12 cellular contexts compared by ENCODE assay signal in the genomic region with DNA sequence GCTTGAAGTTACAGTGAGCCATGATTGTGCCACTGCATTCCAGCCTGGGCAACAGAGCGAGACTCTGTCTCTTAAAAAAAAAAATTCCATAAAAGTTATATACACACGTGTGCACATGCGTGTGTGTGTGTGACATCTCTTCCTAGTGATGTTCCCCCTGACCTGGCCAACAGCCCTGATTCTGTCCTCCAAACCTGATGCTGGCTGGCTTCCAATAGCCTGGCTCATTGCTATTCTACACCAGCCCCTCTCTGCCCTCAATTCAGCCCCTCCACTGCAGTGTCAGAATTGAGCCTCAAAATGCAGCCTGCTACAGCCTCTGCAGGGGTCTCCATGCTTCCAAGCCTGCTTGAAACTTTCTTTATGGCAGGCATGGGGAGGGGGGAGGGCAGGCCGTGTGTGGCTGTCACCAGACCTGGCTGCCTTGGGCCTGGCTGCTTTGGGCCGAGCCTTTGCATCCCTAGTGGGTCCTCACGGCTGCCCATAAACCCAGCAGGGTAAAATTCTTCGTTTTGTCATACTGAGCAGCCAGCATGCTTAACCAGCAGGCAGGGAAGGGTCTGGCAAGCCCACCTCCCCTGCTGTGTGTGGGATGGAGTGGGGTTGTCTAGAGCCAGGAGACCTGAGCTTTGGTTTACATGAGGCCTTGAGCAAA. TPM values are rescaled to one million over a fixed set of nuclear protein-coding genes. Genes with fewer than 3 reads are reported as not detected.
A peak's percentile ranks its signal among the peaks of the same experiment; 100 is the strongest.
DNase-seq lines count a peak whose midpoint lies in the region; ATAC-seq and TF ChIP-seq lines count a peak whose summit lies in the region.
"Had no signal": no experiment of that assay in that cellular context is flagged by ENCODE, and none has a peak within 500 bp of the region (broad histone marks: within the 10 kb centered on the region; RNA-seq: fewer than 3 reads in every experiment).

No MANE protein-coding gene starts in this region.

- peaks cover 6 to 57% (median 34%) of the 10 kb centered on the region in 9 donors for H3K4me1 ChIP-seq in heart right ventricle
- peaks cover 0 to 45% of the 10 kb centered on the region in 2 donors for H3K4me1 ChIP-seq in right atrium auricular region
- H3K4me1 ChIP-seq in thyroid gland = peaks cover 12 to 27% of the 10 kb centered on the region in 2 donors
- H3K4me1 ChIP-seq in PC-9 (replicated peaks; ENCODE audit: insufficient read depth) = no peaks in the 10 kb centered on the region
- H3K4me1 ChIP-seq: right lobe of liver, suprapubic skin had no signal

- no peak overlapping the region for H3K4me3 Mint-ChIP-seq in WTC11
- H3K4me3 Mint-ChIP-seq: dendritic cell treated with granulocyte-macrophage colony-stimulating factor and Interleukin-4, amounts not matched to agents 40 ng/mL and 50 ng/mL, for 4 days had no signal

- TF ChIP-seq CTCF in heart right ventricle (IDR thresholded peaks at IDR 0.05) (no peak), WTC11 (IDR thresholded peaks at IDR 0.05) (no peak), right atrium auricular region (IDR thresholded peaks at IDR 0.05) (no peak), thyroid gland (IDR thresholded peaks at IDR 0.05) (no peak), PC-9 (conservative IDR thresholded peaks at IDR 0.05) (no peak)

- H3K4me3 ChIP-seq in heart right ventricle = no peak overlapping the region
- no peak overlapping the region for H3K4me3 ChIP-seq in right atrium auricular region
- H3K4me3 ChIP-seq in thyroid gland (replicated peaks in 1 of 3) = no peak overlapping the region
- H3K4me3 ChIP-seq in PC-9 = no peak overlapping the region
- H3K4me3 ChIP-seq: mucosa of descending colon, right lobe of liver, suprapubic skin had no signal

- H3K9me2 ChIP-seq in PC-9 (ENCODE audit: insufficient read depth) = no peaks in the 10 kb centered on the region

- no peaks in the 10 kb centered on the region; the same call in 1 of the 2 replicates for H3K36me3 Mint-ChIP-seq in WTC11

- intact Hi-C loops in heart right ventricle (cut with DNase I) = loop anchor here in 4 of 10 donors (1.0 to 5.0 kb wide), 3 partner anchors 33 to 35 kb away; a partner anchor contains a TSS
- intact Hi-C loops in Right ventricle myocardium inferior (cut with DNase I) = loop anchor here (1.0 to 5.0 kb wide), 2 partner anchors 36 to 80 kb away; no protein-coding TSS in a partner anchor
- intact Hi-C loops in thyroid gland (cut with DNase I) = no loop called here
- intact Hi-C loops in PC-9 (cut with micrococcal nuclease; ENCODE audit: unreplicated experiment) = loop anchor here (1.0 kb wide), 2 partner anchors 25 to 36 kb away; no protein-coding TSS in a partner anchor

- peaks cover 26% of the 10 kb centered on the region for H3K4me1 Mint-ChIP-seq in WTC11

- H3K9me3 Mint-ChIP-seq in WTC11 = no peaks in the 10 kb centered on the region
- H3K9me3 Mint-ChIP-seq: dendritic cell treated with granulocyte-macrophage colony-stimulating factor and Interleukin-4, amounts not matched to agents 40 ng/mL and 50 ng/mL, for 4 days had no signal

- H3K27me3 Mint-ChIP-seq in WTC11 (ENCODE audit: low read depth) = peaks cover 3% of the 10 kb centered on the region; the same call in 1 of the 2 replicates

- CTCF ChIA-PET in WTC11 (lab: Charles Lee) = interaction anchor here (0.6 to 9.1 kb wide), 28 partner anchors 8 to 720 kb away, joined by 3 to 202 read pairs (median 4); a partner anchor contains a TSS
- CTCF ChIA-PET in PC-9 (lab: Charles Lee) = interaction anchor here (0.6 to 2.1 kb wide), 7 partner anchors 20 to 37 kb away, joined by 3 to 16 read pairs (median 5); a partner anchor contains a TSS

- no peak for ATAC-seq in heart right ventricle
- ATAC-seq in Right ventricle myocardium inferior = no peak
- peak; percentile 46 for ATAC-seq in WTC11
- no peak for ATAC-seq in HG02763 (IDR thresholded peaks at IDR 0.05; ENCODE audit: unreplicated experiment)

- H3K4me2 ChIP-seq in PC-9 = no peak overlapping the region

- BruUV-seq in PC-9 (replicated peaks; lab: Mats Ljungman, UMichigan) = no TSS peak

- no peaks in the 10 kb centered on the region for H3K27me3 ChIP-seq in heart right ventricle
- no peaks in the 10 kb centered on the region for H3K27me3 ChIP-seq in right atrium auricular region
- no peaks in the 10 kb centered on the region for H3K27me3 ChIP-seq in thyroid gland
- H3K27me3 ChIP-seq in PC-9 (ENCODE audit: insufficient read depth, low read depth) = no peaks in the 10 kb centered on the region
- H3K27me3 ChIP-seq: right lobe of liver, suprapubic skin had no signal

- no peak overlapping the region for H3K27ac Mint-ChIP-seq in WTC11

- no peaks in the 10 kb centered on the region for H3K79me2 ChIP-seq in PC-9 (ENCODE audit: low read depth)

- no peak overlapping the region for H2AFZ ChIP-seq in PC-9

- POLR2A ChIA-PET in WTC11 (lab: Charles Lee) = interaction anchor here (1.8 kb wide), 1 partner anchor 36 kb away, joined by 8 read pairs; no protein-coding TSS in a partner anchor
- POLR2A ChIA-PET in PC-9 (lab: Charles Lee; ENCODE audit: unreplicated experiment) = interaction anchor here (0.6 kb wide), 1 partner anchor 848 kb away, joined by 6 read pairs; a partner anchor contains a TSS

- H3K27ac ChIP-seq in heart right ventricle (peak overlapping the region in 7 of 10 donors; percentile 38 to 88 (median 64)), right atrium auricular region (peak overlapping the region; percentile 60 to 83), thyroid gland (peak overlapping the region in 2 of 3 donors; percentile 23 to 25), PC-9 (no peak overlapping the region)
- H3K27ac ChIP-seq: right lobe of liver, suprapubic skin had no signal

- no peak for TF ChIP-seq POLR2A in thyroid gland (IDR thresholded peaks at IDR 0.05)

- no peaks in the 10 kb centered on the region for H3K9me3 ChIP-seq in heart right ventricle
- H3K9me3 ChIP-seq in right atrium auricular region = no peaks in the 10 kb centered on the region
- no peaks in the 10 kb centered on the region for H3K9me3 ChIP-seq in thyroid gland
- no peaks in the 10 kb centered on the region for H3K9me3 ChIP-seq in PC-9 (ENCODE audit: insufficient read depth, low read depth)
- H3K9me3 ChIP-seq: mucosa of descending colon, right lobe of liver, suprapubic skin had no signal

- WGBS in heart right ventricle, 2 donors = 40 to 46% methylated on average over 7 of the region's 7 CpGs
- WGBS in thyroid gland, 2 donors = 47 to 76% methylated on average over 3 to 7 of the region's 7 CpGs

- peak in 1 of 2 donors; percentile 35 for DNase-seq in heart right ventricle
- no peak for DNase-seq in Right ventricle myocardium inferior (ENCODE audit: missing footprints)
- peak; percentile 32 for DNase-seq in WTC11 (ENCODE audit: low spot score)
- DNase-seq in right atrium auricular region (ENCODE audit: low spot score) = no peak
- peak; percentile 66 to 75 for DNase-seq in thyroid gland
- DNase-seq in PC-9 = no peak
- DNase-seq: right lobe of liver, T1000 had no signal

- H3F3A ChIP-seq in PC-9 (ENCODE audit: insufficient read depth, low read depth) = peaks cover 6% of the 10 kb centered on the region; the same call in 1 of the 2 replicates

- H3K36me3 ChIP-seq in heart right ventricle = peaks cover 0 to 24% (median 12%) of the 10 kb centered on the region in 9 donors
- H3K36me3 ChIP-seq in right atrium auricular region = peaks cover 15% of the 10 kb centered on the region
- peaks cover 14 to 16% of the 10 kb centered on the region in 2 donors for H3K36me3 ChIP-seq in thyroid gland
- H3K36me3 ChIP-seq in PC-9 (ENCODE audit: low read depth) = no peaks in the 10 kb centered on the region
- H3K36me3 ChIP-seq: right lobe of liver had no signal

- H4K20me1 ChIP-seq in PC-9 (ENCODE audit: insufficient read depth) = no peaks in the 10 kb centered on the region

TF ChIP-seq in WTC11, 78 proteins besides CTCF, POLR2A, EP300 and RAD21:
- TF ChIP-seq ZNF423 (CRISPR knock-in tag; IDR thresholded peaks at IDR 0.05) (peak; percentile 54), GTF2I (CRISPR knock-in tag; conservative IDR thresholded peaks at IDR 0.05) (no peak), ZNF121 (CRISPR knock-in tag; IDR thresholded peaks at IDR 0.05) (peak; percentile 68; the same call in 1 of the 2 replicates)

RNA-seq across cellular contexts. Expression of a gene that starts 22.7 kb away (rescaled TPM):
- 1 to 10 TPM; 4.3 to 6.6 (median 4.7) TPM for total RNA-seq in heart right ventricle
- polyA plus RNA-seq in heart right ventricle = 1 to 10 TPM; 1.2 to 5.0 TPM
- total RNA-seq in Right ventricle myocardium inferior = 3.9 TPM
- 5.2 to 5.6 TPM (median 5.5 TPM) in 3 replicates for total RNA-seq in WTC11 (2021)
- 1 to 10 TPM; 2.7 to 4.6 TPM for total RNA-seq in right atrium auricular region
- 10 to 100 TPM; 15.7 to 54.2 (median 21.1) TPM for total RNA-seq in thyroid gland
- total RNA-seq in PC-9 (2021) = 15.2 and 16.9 TPM in 2 replicates

RNA-seq across cellular contexts. Expression of a gene that starts 35.1 kb away (rescaled TPM):
- total RNA-seq in heart right ventricle (100 to 1,000 TPM; 278 to 496 (median 334) TPM), Right ventricle myocardium inferior (412 TPM), WTC11 (2021) (52.7 to 60.2 TPM (median 54.4 TPM) in 3 replicates), right atrium auricular region (100 to 1,000 TPM; 148 to 187 TPM), thyroid gland (100 to 1,000 TPM in 1 of 4 donors, 10 to 100 TPM in 3; 66.1 to 147 (median 97.5) TPM), PC-9 (2021) (88.2 and 99.5 TPM in 2 replicates)
- polyA plus RNA-seq in heart right ventricle = 100 to 1,000 TPM; 134 to 225 TPM

RNA-seq across cellular contexts. Expression of a gene that starts 40.4 kb away (rescaled TPM):
- total RNA-seq in heart right ventricle (100 to 1,000 TPM in 1 of 10 donors, 10 to 100 TPM in 6, 1 to 10 TPM in 3; 5.4 to 131 (median 24.0) TPM), Right ventricle myocardium inferior (13.2 TPM), WTC11 (2021) (1.8 to 2.4 TPM (median 1.9 TPM) in 3 replicates), right atrium auricular region (1 to 10 TPM; 4.7 to 9.9 TPM), thyroid gland (10 to 100 TPM; 31.0 to 78.1 (median 48.0) TPM), PC-9 (2021) (2.7 and 3.2 TPM in 2 replicates)
- polyA plus RNA-seq in heart right ventricle = 10 to 100 TPM in 1 of 2 donors, 1 to 10 TPM in 1; 8.9 to 21.1 TPM

Comparison
In these comparisons a context has a peak if more than half of its experiments do, and no peak if none do; other contexts are left out.
1. DNase-seq: peak in WTC11 (single experiment) and thyroid gland (2 of 2); none in Right ventricle myocardium inferior (single experiment), right atrium auricular region (single experiment) and PC-9 (0 of 2).